21 cellular contexts compared by ENCODE assay signal in the genomic region with DNA sequence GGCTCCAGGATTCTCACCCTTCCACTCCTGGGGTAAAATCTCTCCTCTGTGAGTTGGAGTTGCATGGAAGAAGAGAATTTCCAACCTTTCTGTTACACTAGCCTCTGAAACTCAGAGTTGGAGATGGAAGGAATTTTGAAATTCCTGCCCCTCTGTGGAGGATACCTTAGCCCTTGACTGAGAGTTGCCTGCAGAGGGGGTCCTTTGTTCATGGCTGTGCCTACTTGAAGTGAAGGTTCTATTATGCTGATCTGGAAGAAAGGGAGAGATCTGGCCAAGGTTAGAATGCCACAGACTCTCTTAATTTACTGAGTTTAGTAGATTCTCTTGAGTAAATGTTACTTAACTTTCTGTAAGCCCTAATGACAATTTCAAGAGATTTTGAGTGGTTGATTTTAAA.
"Had no signal": no experiment of that assay in that cellular context is flagged by ENCODE, and none has a peak within 500 bp of the region (broad histone marks: within the 10 kb centered on the region; RNA-seq: fewer than 3 reads in every experiment).

No MANE protein-coding gene starts in this region.

- H3K27ac ChIP-seq: cardiac muscle cell, prostate gland, right atrium auricular region, thyroid gland had no signal

- H3K36me3 ChIP-seq: cardiac muscle cell, prostate gland, right atrium auricular region, thyroid gland had no signal

- DNase-seq: activated B cell treated with CpG ODN at 0.5 μM for 24 hours; activated CD4-positive, alpha-beta T cell treated with anti-CD3 and anti-CD28 coated beads for 48 hours; activated CD8-positive, alpha-beta T cell treated with anti-CD3 and anti-CD28 coated beads for 36 hours; activated naive CD4-positive, alpha-beta T cell treated with Interleukin-2 at 50 U/mL for 16 hours; activated naive CD8-positive, alpha-beta T cell treated with anti-CD3 and anti-CD28 coated beads, Interleukin-2, amount 10 ng/mL, durations not matched to agents 7 days and 5 days; activated T-cell treated with anti-CD3 and anti-CD28 coated beads, Interleukin-2, amount 50 U/mL, for 24 hours; amygdala; dermis blood vessel endothelial cell; effector memory CD4-positive, alpha-beta T cell; kidney; stimulated activated CD4-positive, alpha-beta T cell treated with anti-CD3 and anti-CD28 coated beads, Interleukin-12 subunit alpha, Interleukin-12 subunit beta, amount 100 ng/mL, for 4 hours; stimulated activated CD4-positive, alpha-beta T cell treated with anti-CD3 and anti-CD28 coated beads, Interleukin-1b, Interleukin-23, amount 100 ng/mL, for 48 hours; stimulated activated CD8-positive, alpha-beta memory T cell treated with anti-CD3 and anti-CD28 coated beads, Interleukin-4, amount 100 ng/mL, for 48 hours; stimulated activated naive CD4-positive, alpha-beta T cell treated with Interleukin-2 at 50 U/mL for 16 hours; thyroid gland had no signal

- H3K4me3 ChIP-seq: cardiac muscle cell, prostate gland, right atrium auricular region, thyroid gland had no signal

- H3K9me3 ChIP-seq: prostate gland, thyroid gland had no signal

- H3K27ac Mint-ChIP-seq: activated B cell treated with CpG ODN at 0.5 μM for 24 hours; activated CD8-positive, alpha-beta T cell treated with anti-CD3 and anti-CD28 coated beads for 36 hours; activated naive CD8-positive, alpha-beta T cell treated with anti-CD3 and anti-CD28 coated beads, Interleukin-2, amount 10 ng/mL, durations not matched to agents 7 days and 5 days; activated T-cell treated with anti-CD3 and anti-CD28 coated beads, Interleukin-2, amount 50 U/mL, for 24 hours; activated T-helper 2 cell treated with anti-CD3 and anti-CD28 coated beads, Interferon-gamma antibody, Interleukin-2, Interleukin-4, amounts not matched to agents 10 μg/mL and 5 μg/mL and 100 μg/mL, durations not matched to agents 14 hours and 24 hours and 36 hours; T-helper 2 cell treated with Interferon-gamma antibody and Interleukin-4, amounts not matched to agents 5 μg/mL and 100 μg/mL, for 36 hours had no signal

- H3K4me3 Mint-ChIP-seq: activated B cell treated with CpG ODN at 0.5 μM for 24 hours; activated CD8-positive, alpha-beta T cell treated with anti-CD3 and anti-CD28 coated beads for 36 hours; activated naive CD8-positive, alpha-beta T cell treated with anti-CD3 and anti-CD28 coated beads, Interleukin-2, amount 10 ng/mL, durations not matched to agents 7 days and 5 days; activated T-cell treated with anti-CD3 and anti-CD28 coated beads, Interleukin-2, amount 50 U/mL, for 24 hours; T-helper 2 cell treated with Interferon-gamma antibody and Interleukin-4, amounts not matched to agents 5 μg/mL and 100 μg/mL, for 36 hours had no signal

- ATAC-seq: activated CD8-positive, alpha-beta T cell treated with anti-CD3 and anti-CD28 coated beads for 36 hours; left lobe of liver had no signal

- H3K4me1 Mint-ChIP-seq: activated B cell treated with CpG ODN at 0.5 μM for 24 hours; activated naive CD8-positive, alpha-beta T cell treated with anti-CD3 and anti-CD28 coated beads, Interleukin-2, amount 10 ng/mL, durations not matched to agents 7 days and 5 days had no signal

- H3K27me3 Mint-ChIP-seq: activated B cell treated with CpG ODN at 0.5 μM for 24 hours; activated CD8-positive, alpha-beta T cell treated with anti-CD3 and anti-CD28 coated beads for 36 hours; activated naive CD8-positive, alpha-beta T cell treated with anti-CD3 and anti-CD28 coated beads, Interleukin-2, amount 10 ng/mL, durations not matched to agents 7 days and 5 days; activated T-cell treated with anti-CD3 and anti-CD28 coated beads, Interleukin-2, amount 50 U/mL, for 24 hours had no signal

- H3K9me3 Mint-ChIP-seq: activated B cell treated with CpG ODN at 0.5 μM for 24 hours; activated CD8-positive, alpha-beta T cell treated with anti-CD3 and anti-CD28 coated beads for 36 hours; activated naive CD8-positive, alpha-beta T cell treated with anti-CD3 and anti-CD28 coated beads, Interleukin-2, amount 10 ng/mL, durations not matched to agents 7 days and 5 days; activated T-cell treated with anti-CD3 and anti-CD28 coated beads, Interleukin-2, amount 50 U/mL, for 24 hours had no signal

- H3K36me3 Mint-ChIP-seq: activated naive CD8-positive, alpha-beta T cell treated with anti-CD3 and anti-CD28 coated beads, Interleukin-2, amount 10 ng/mL, durations not matched to agents 7 days and 5 days had no signal

- H3K4me1 ChIP-seq: prostate gland, right atrium auricular region, thyroid gland had no signal

- H3K27me3 ChIP-seq: cardiac muscle cell, right atrium auricular region, thyroid gland had no signal
